25 cellular contexts compared by ENCODE assay signal in genomic region chr17:7007143-7007542, GRCh38. TPM values are rescaled to one million over a fixed set of nuclear protein-coding genes. Genes with fewer than 3 reads are reported as not detected.
DNase-seq lines count a peak whose midpoint lies in the region; ATAC-seq and TF ChIP-seq lines count a peak whose summit lies in the region.
"Had no signal": no experiment of that assay in that cellular context is flagged by ENCODE, and none has a peak within 500 bp of the region (broad histone marks: within the 10 kb centered on the region; RNA-seq: fewer than 3 reads in every experiment).

No MANE protein-coding gene starts in this region.

- no peaks in the 10 kb centered on the region for H3K36me3 ChIP-seq in GM23338 (ENCODE audit: insufficient read depth)
- H3K36me3 ChIP-seq: MG63 had no signal

- no peak overlapping the region for H3K4me3 Mint-ChIP-seq in CD14-positive monocyte
- H3K4me3 Mint-ChIP-seq in GM23338, result no peak overlapping the region
- H3K4me3 Mint-ChIP-seq in dendritic cell treated with granulocyte-macrophage colony-stimulating factor and Interleukin-4, amounts not matched to agents 40 ng/mL and 50 ng/mL, for 4 days, result no peak overlapping the region

- H3K4me1 Mint-ChIP-seq in CD14-positive monocyte, result peaks cover 41% of the 10 kb centered on the region
- peaks cover 11% of the 10 kb centered on the region; the same call in 2 of the 3 replicates for H3K4me1 Mint-ChIP-seq in GM23338
- peaks cover 53% of the 10 kb centered on the region for H3K4me1 Mint-ChIP-seq in dendritic cell treated with granulocyte-macrophage colony-stimulating factor and Interleukin-4, amounts not matched to agents 40 ng/mL and 50 ng/mL, for 4 days (ENCODE audit: low read depth)

- H3K4me1 ChIP-seq in GM23338 (ENCODE audit: insufficient read depth), result 0 out of 2 replicates have a peak, but pooled peaks cover 4% of the 10 kb centered on the region

- no peaks in the 10 kb centered on the region for H3K9me3 Mint-ChIP-seq in CD14-positive monocyte
- no peaks in the 10 kb centered on the region; the same call in 2 of the 3 replicates for H3K9me3 Mint-ChIP-seq in GM23338
- H3K9me3 Mint-ChIP-seq in dendritic cell treated with granulocyte-macrophage colony-stimulating factor and Interleukin-4, amounts not matched to agents 40 ng/mL and 50 ng/mL, for 4 days, result no peaks in the 10 kb centered on the region

- H4K20me1 ChIP-seq in GM23338 (replicated peaks; ENCODE audit: insufficient read depth), result peaks cover 13% of the 10 kb centered on the region; the same call in 1 of the 2 replicates

- intact Hi-C loops in CD14-positive monocyte (cut with micrococcal nuclease), result no loop called here
- intact Hi-C loops in dendritic cell treated with granulocyte-macrophage colony-stimulating factor and Interleukin-4, amounts not matched to agents 40 ng/mL and 50 ng/mL, for 4 days (cut with micrococcal nuclease), result loop anchor here (10.0 kb wide), 1 partner anchor 342 kb away; no protein-coding TSS in a partner anchor

- H3F3A ChIP-seq in GM23338 (replicated peaks; ENCODE audit: low read depth), result 0 out of 2 replicates have a peak, but pooled peaks cover 2% of the 10 kb centered on the region

- DNase-seq in CD14-positive monocyte (ENCODE audit: low spot score) (no peak), GM23338 (ENCODE audit: low spot score) (peak; percentile 11), MV-4-11 (lab: John Stamatoyannopoulos, UW) (no peak)
- DNase-seq in stimulated activated CD4-positive, alpha-beta T cell treated with anti-CD3 and anti-CD28 coated beads, Interleukin-4, amount 100 ng/mL, for 1 hour, result no peak
- DNase-seq: activated gamma-delta T cell treated with Interleukin-2 at 50 U/mL for 16 hours; DMS79; effector memory CD4-positive, alpha-beta T cell; esophagus squamous epithelium; GM23248; MG63; NCI-H1436; NCI-H2171; NCI-H526 treated with DMSO at 0.1 percent for 48 hours; occipital lobe; Right ventricle myocardium superior; stimulated activated CD4-positive, alpha-beta T cell treated with anti-CD3 and anti-CD28 coated beads, Interleukin-2, amount 100 ng/mL, for 48 hours; stomach; transverse colon had no signal

- H2AFZ ChIP-seq in GM23338, result no peak overlapping the region
- H2AFZ ChIP-seq: GM23248 had no signal

- H3K9me2 ChIP-seq in GM23338 (ENCODE audit: insufficient read depth), result no peaks in the 10 kb centered on the region

- no peak overlapping the region for H3K27ac ChIP-seq in GM23338 (ENCODE audit: low read depth)
- H3K27ac ChIP-seq: ascending aorta, esophagus squamous epithelium, gastroesophageal sphincter, GM23248, stomach, transverse colon had no signal

- H3K27me3 Mint-ChIP-seq in CD14-positive monocyte (ENCODE audit: low read depth in 3 of 3) (peaks cover 0 to 1% (median 0%) of the 10 kb centered on the region in 3 donors), GM23338 (ENCODE audit: insufficient read depth, low read depth, poor library complexity) (peaks cover 7% of the 10 kb centered on the region)
- H3K27me3 Mint-ChIP-seq in dendritic cell treated with granulocyte-macrophage colony-stimulating factor and Interleukin-4, amounts not matched to agents 40 ng/mL and 50 ng/mL, for 4 days, result no peaks in the 10 kb centered on the region

- H3K36me3 Mint-ChIP-seq in CD14-positive monocyte (peaks cover 41 to 48% of the 10 kb centered on the region in 2 donors), GM23338 (ENCODE audit: low read depth) (peaks cover 7% of the 10 kb centered on the region; the same call in 2 of the 3 replicates)
- H3K36me3 Mint-ChIP-seq in dendritic cell treated with granulocyte-macrophage colony-stimulating factor and Interleukin-4, amounts not matched to agents 40 ng/mL and 50 ng/mL, for 4 days (ENCODE audit: low read depth), result peaks cover 83% of the 10 kb centered on the region

- no peak for ATAC-seq in GM23338
- ATAC-seq: gastroesophageal sphincter had no signal

- H3K27ac Mint-ChIP-seq in CD14-positive monocyte (peak overlapping the region in 5 of 7 donors; percentile 39 to 68 (median 48)), GM23338 (no peak overlapping the region)
- peak overlapping the region; percentile 8 for H3K27ac Mint-ChIP-seq in dendritic cell treated with granulocyte-macrophage colony-stimulating factor and Interleukin-4, amounts not matched to agents 40 ng/mL and 50 ng/mL, for 4 days

- H3K79me2 ChIP-seq in GM23338 (replicated peaks; ENCODE audit: insufficient read depth), result peaks cover 16% of the 10 kb centered on the region

- no peak overlapping the region for H3K4me2 ChIP-seq in GM23338
- H3K4me2 ChIP-seq: smooth muscle cell had no signal

- no peak overlapping the region for H3K4me3 ChIP-seq in GM23338
- H3K4me3 ChIP-seq: ascending aorta, esophagus squamous epithelium, gastroesophageal sphincter, GM23248, lung, MG63, smooth muscle cell, stomach, transverse colon had no signal

- no peaks in the 10 kb centered on the region for H3K27me3 ChIP-seq in GM23338 (ENCODE audit: insufficient read depth)
- H3K27me3 ChIP-seq: ascending aorta, esophagus squamous epithelium, gastroesophageal sphincter, MG63, stomach, transverse colon had no signal

- TF ChIP-seq CTCF in CD14-positive monocyte (IDR thresholded peaks at IDR 0.05) (no peak), GM23338 (conservative IDR thresholded peaks at IDR 0.05; ENCODE audit: low read depth in 2 of 2) (no peak)

TF ChIP-seq in GM23338, 12 proteins besides CTCF, POLR2A, EP300 and RAD21 (continues in another document):
- TF ChIP-seq EZH2 (IDR thresholded peaks at IDR 0.05; ENCODE audit: low read depth, unreplicated experiment) (no peak), ZNF331 (CRISPR knock-in tag; IDR thresholded peaks at IDR 0.05; ENCODE audit: low read depth) (no peak), REST (IDR thresholded peaks at IDR 0.05; ENCODE audit: unreplicated experiment) (no peak), JUNB (IDR thresholded peaks at IDR 0.05; ENCODE audit: unreplicated experiment) (no peak)
- TF ChIP-seq, protein P1, sequence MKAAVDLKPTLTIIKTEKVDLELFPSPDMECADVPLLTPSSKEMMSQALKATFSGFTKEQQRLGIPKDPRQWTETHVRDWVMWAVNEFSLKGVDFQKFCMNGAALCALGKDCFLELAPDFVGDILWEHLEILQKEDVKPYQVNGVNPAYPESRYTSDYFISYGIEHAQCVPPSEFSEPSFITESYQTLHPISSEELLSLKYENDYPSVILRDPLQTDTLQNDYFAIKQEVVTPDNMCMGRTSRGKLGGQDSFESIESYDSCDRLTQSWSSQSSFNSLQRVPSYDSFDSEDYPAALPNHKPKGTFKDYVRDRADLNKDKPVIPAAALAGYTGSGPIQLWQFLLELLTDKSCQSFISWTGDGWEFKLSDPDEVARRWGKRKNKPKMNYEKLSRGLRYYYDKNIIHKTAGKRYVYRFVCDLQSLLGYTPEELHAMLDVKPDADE (IDR thresholded peaks at IDR 0.05), result no peak

RNA-seq across cellular contexts. Expression of gene RNASEK, which starts 5.3 kb away (rescaled TPM):
- 1,000 to 10,000 TPM; 1,057 to 1,383 TPM for polyA plus RNA-seq in CD14-positive monocyte
- total RNA-seq in GM23338 (2014; rRNA removed; shearing (Covaris generic)), result 126 and 134 TPM in 2 replicates
- 296 and 298 TPM in 2 replicates for polyA plus RNA-seq in GM23338 (2016; fragmentation: Nextera tagmentation; extraction: Ambion mirVana)

RNA-seq across cellular contexts. Expression of gene ALOX12, which starts 11.3 kb away (rescaled TPM):
- polyA plus RNA-seq in CD14-positive monocyte, result 1 to 10 TPM in 1 of 2 donors, under 1 TPM in 1; 0.29 to 1.2 TPM
- 0.66 and 1.2 TPM in 2 replicates for total RNA-seq in GM23338 (2014; rRNA removed; shearing (Covaris generic))
- 1.5 and 1.8 TPM in 2 replicates for polyA plus RNA-seq in GM23338 (2016; fragmentation: Nextera tagmentation; extraction: Ambion mirVana)
- total RNA-seq: ascending aorta, chondrocyte, GM23248, occipital lobe, Right ventricle myocardium superior, smooth muscle cell, transverse colon had no signal

RNA-seq across cellular contexts. Expression of gene BCL6B, which starts 15.7 kb away (rescaled TPM):
- polyA plus RNA-seq in CD14-positive monocyte, result under 1 TPM in 1 of 2 donors, not detected in 1; 0.06 TPM
- 4.2 and 4.5 TPM in 2 replicates for total RNA-seq in GM23338 (2014; rRNA removed; shearing (Covaris generic))
- polyA plus RNA-seq in GM23338 (2016; fragmentation: Nextera tagmentation; extraction: Ambion mirVana), result 2.1 and 3.3 TPM in 2 replicates
- total RNA-seq: chondrocyte, GM23248, smooth muscle cell had no signal
- polyA plus RNA-seq: GM23248, keratinocyte, smooth muscle cell had no signal

RNA-seq across cellular contexts. Expression of gene SLC16A13, which starts 28.7 kb away (rescaled TPM):
- 1 to 10 TPM in 1 of 2 donors, under 1 TPM in 1; 0.93 to 2.2 TPM for polyA plus RNA-seq in CD14-positive monocyte
- 4.4 and 4.7 TPM in 2 replicates for total RNA-seq in GM23338 (2014; rRNA removed; shearing (Covaris generic))
- 1.2 and 2.2 TPM in 2 replicates for polyA plus RNA-seq in GM23338 (2016; fragmentation: Nextera tagmentation; extraction: Ambion mirVana)
- total RNA-seq: GM23248 had no signal

RNA-seq across cellular contexts. Expression of gene SLC16A11, which starts 36.7 kb away (rescaled TPM):
- polyA plus RNA-seq in CD14-positive monocyte, result not detected
- 0.42 TPM in 1 of 2 replicates, not detected in the other for total RNA-seq in GM23338 (2014; rRNA removed; shearing (Covaris generic))
- 0.68 and 1.4 TPM in 2 replicates for polyA plus RNA-seq in GM23338 (2016; fragmentation: Nextera tagmentation; extraction: Ambion mirVana)
- total RNA-seq: ascending aorta, GM23248, stomach had no signal
- polyA plus RNA-seq: keratinocyte had no signal
